ENCODE assay signal across 15 cellular contexts in the genomic region with DNA sequence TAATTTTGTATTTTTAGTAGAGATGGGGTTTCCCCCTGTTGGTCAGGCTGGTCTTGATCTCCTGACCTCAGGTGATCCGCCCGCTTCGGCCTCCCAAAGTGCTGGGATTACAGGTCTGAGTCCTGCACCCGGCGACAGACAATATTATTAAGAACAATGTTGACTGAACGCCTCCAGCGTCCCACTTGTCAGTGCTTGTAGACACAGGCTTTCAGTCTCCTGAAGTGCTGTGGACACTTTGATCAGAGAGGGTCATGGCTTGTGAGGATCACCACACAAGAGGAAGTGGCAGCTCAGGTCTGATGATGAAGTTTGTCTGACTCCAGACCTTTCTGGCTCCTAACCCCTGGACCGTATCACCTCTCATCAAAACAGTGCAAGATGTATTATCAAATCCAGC.
DNase-seq lines count a peak whose midpoint lies in the region; ATAC-seq and TF ChIP-seq lines count a peak whose summit lies in the region.
"Had no signal": no experiment of that assay in that cellular context is flagged by ENCODE, and none has a peak within 500 bp of the region (broad histone marks: within the 10 kb centered on the region; RNA-seq: fewer than 3 reads in every experiment).

No MANE protein-coding gene starts in this region.

- no peaks in the 10 kb centered on the region for H3K9me3 Mint-ChIP-seq in IgD-negative memory B cell
- H3K9me3 Mint-ChIP-seq in effector memory CD8-positive, alpha-beta T cell: no peaks in the 10 kb centered on the region

- H3K36me3 Mint-ChIP-seq in IgD-negative memory B cell: peaks cover 15% of the 10 kb centered on the region
- peaks cover 9% of the 10 kb centered on the region for H3K36me3 Mint-ChIP-seq in effector memory CD8-positive, alpha-beta T cell (ENCODE audit: insufficient read depth)

- DNase-seq in CD1c-positive myeloid dendritic cell (ENCODE audit: extremely low spot score): peak; percentile 22
- no peak for DNase-seq in effector memory CD8-positive, alpha-beta T cell
- DNase-seq in NCI-H774 (lab: John Stamatoyannopoulos, UW): no peak
- no peak for DNase-seq in retina
- DNase-seq: activated CD8-positive, alpha-beta memory T cell treated with anti-CD3 and anti-CD28 coated beads for 24 hours; activated naive CD4-positive, alpha-beta T cell treated with anti-CD3 and anti-CD28 coated beads for 36 hours; effector memory CD4-positive, alpha-beta T cell; NCI-H2227 treated with DMSO at 0.1 percent for 48 hours; psoas muscle; T-helper 9 cell had no signal

- H3K27ac Mint-ChIP-seq in IgD-negative memory B cell: peak overlapping the region; percentile 71 to 97 (median 81)
- no peak overlapping the region for H3K27ac Mint-ChIP-seq in effector memory CD8-positive, alpha-beta T cell
- H3K27ac Mint-ChIP-seq: activated naive CD4-positive, alpha-beta T cell treated with anti-CD3 and anti-CD28 coated beads for 36 hours had no signal

- H3K4me3 Mint-ChIP-seq in IgD-negative memory B cell: peak overlapping the region in 3 of 4 donors; percentile 50 to 89 (median 89)
- H3K4me3 Mint-ChIP-seq in effector memory CD8-positive, alpha-beta T cell: peak overlapping the region; percentile 5 to 66
- H3K4me3 Mint-ChIP-seq: activated naive CD4-positive, alpha-beta T cell treated with anti-CD3 and anti-CD28 coated beads for 36 hours had no signal

- H3K4me1 Mint-ChIP-seq in IgD-negative memory B cell: peaks cover 53 to 56% (median 54%) of the 10 kb centered on the region in 3 donors
- peaks cover 59 to 61% of the 10 kb centered on the region in 2 donors for H3K4me1 Mint-ChIP-seq in effector memory CD8-positive, alpha-beta T cell (ENCODE audit: low read depth in 2 of 2)

- no peaks in the 10 kb centered on the region for H3K27me3 Mint-ChIP-seq in IgD-negative memory B cell
- H3K27me3 Mint-ChIP-seq in effector memory CD8-positive, alpha-beta T cell: no peaks in the 10 kb centered on the region

- ATAC-seq in GM18861 (IDR thresholded peaks at IDR 0.05; ENCODE audit: unreplicated experiment) (peak; percentile 35), SK-N-SH treated with all-trans-retinoic acid at 6 μM for 48 hours (no peak), HG03196 (IDR thresholded peaks at IDR 0.05; ENCODE audit: unreplicated experiment) (no peak)
- ATAC-seq in effector memory CD8-positive, alpha-beta T cell (replicated peaks): no peak
- ATAC-seq: gastroesophageal sphincter, psoas muscle had no signal

TF ChIP-seq in SK-N-SH treated with all-trans-retinoic acid at 6 μM for 48 hours, 23 proteins besides CTCF, POLR2A, EP300 and RAD21:
- no peak for TF ChIP-seq ZFP30 (CRISPR knock-in tag; IDR thresholded peaks at IDR 0.05)
- TF ChIP-seq TCF4 (CRISPR knock-in tag; IDR thresholded peaks at IDR 0.05; ENCODE audit: borderline replicate concordance): no peak
- TF ChIP-seq TOX (CRISPR knock-in tag; IDR thresholded peaks at IDR 0.05; ENCODE audit: borderline replicate concordance): no peak
- no peak for TF ChIP-seq RARB (CRISPR knock-in tag; IDR thresholded peaks at IDR 0.05)
- TF ChIP-seq CREB5 (CRISPR knock-in tag; IDR thresholded peaks at IDR 0.05; ENCODE audit: low read depth): no peak
- no peak for TF ChIP-seq BACH2 (CRISPR knock-in tag; IDR thresholded peaks at IDR 0.05; ENCODE audit: borderline replicate concordance)
- TF ChIP-seq TSHZ2 (CRISPR knock-in tag; IDR thresholded peaks at IDR 0.05): no peak

Comparison
In these comparisons a context has a peak if more than half of its experiments do, and no peak if none do; other contexts are left out.
1. H3K27ac Mint-ChIP-seq: peak in IgD-negative memory B cell (3 of 3); none in effector memory CD8-positive, alpha-beta T cell (0 of 2).